ENCODE assay signal across 23 cellular contexts in the genomic region with DNA sequence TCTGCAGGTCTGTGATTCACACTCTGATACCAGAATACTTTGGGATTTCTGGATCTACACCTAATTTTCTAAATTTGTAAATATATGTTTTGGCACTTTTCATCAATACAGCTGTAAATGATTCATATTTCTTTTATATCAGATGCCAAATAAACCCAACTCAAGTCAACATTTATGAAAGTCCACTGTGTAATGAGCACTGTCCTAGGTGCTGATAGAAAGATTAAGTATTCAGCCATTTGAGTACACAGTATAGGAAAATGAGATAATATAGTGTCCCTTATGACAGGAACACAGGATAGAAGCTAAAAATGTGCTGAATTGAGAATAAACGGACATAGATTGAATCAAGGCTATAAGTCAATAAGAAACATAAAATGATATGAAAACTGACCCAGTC.
"Had no signal": no experiment of that assay in that cellular context is flagged by ENCODE, and none has a peak within 500 bp of the region (broad histone marks: within the 10 kb centered on the region; RNA-seq: fewer than 3 reads in every experiment).

No MANE protein-coding gene starts in this region.

- H3K36me3 ChIP-seq: colonic mucosa, thoracic aorta, transverse colon had no signal

- H3K27me3 Mint-ChIP-seq: naive thymus-derived CD4-positive, alpha-beta T cell had no signal

- ATAC-seq: heart left ventricle; left lobe of liver; naive thymus-derived CD4-positive, alpha-beta T cell; psoas muscle; sciatic nerve had no signal

- H3K9me3 ChIP-seq: colonic mucosa, heart left ventricle, psoas muscle, spleen, stomach, thoracic aorta, transverse colon had no signal

- H3K27me3 ChIP-seq: colonic mucosa, heart left ventricle, spleen, stomach, transverse colon had no signal

- H3K9me3 Mint-ChIP-seq: nephron progenitor cell had no signal

- H3K27ac ChIP-seq: colonic mucosa, heart left ventricle, psoas muscle, spleen, stomach, thoracic aorta, transverse colon had no signal

- H3K27ac Mint-ChIP-seq: endodermal cell had no signal

- H3K4me3 Mint-ChIP-seq: endodermal cell, nephron progenitor cell had no signal

- FAIRE-seq: endothelial cell of umbilical vein, frontal cortex, islet of Langerhans had no signal

- H3K4me3 ChIP-seq: colonic mucosa, heart left ventricle, psoas muscle, spleen, stomach, thoracic aorta, transverse colon had no signal

- DNase-seq: colonic mucosa; effector CD4-positive, alpha-beta T cell; endodermal cell; heart left ventricle; hippocampal formation; naive thymus-derived CD4-positive, alpha-beta T cell; nephron progenitor cell; psoas muscle; retina; spleen; stimulated activated CD4-positive, alpha-beta T cell treated with anti-CD3 and anti-CD28 coated beads, Interleukin-15, amount 100 ng/mL, for 24 hours; stimulated activated CD4-positive, alpha-beta T cell treated with anti-CD3 and anti-CD28 coated beads, Interleukin-1b, Interleukin-23, amount 100 ng/mL, for 48 hours; stimulated activated CD4-positive, alpha-beta T cell treated with anti-CD3 and anti-CD28 coated beads, Interleukin-4, amount 100 ng/mL, for 4 hours; stimulated activated naive CD4-positive, alpha-beta T cell; stomach; substantia nigra; transverse colon had no signal
